1 cellular context compared by ENCODE assay signal in the genomic region with DNA sequence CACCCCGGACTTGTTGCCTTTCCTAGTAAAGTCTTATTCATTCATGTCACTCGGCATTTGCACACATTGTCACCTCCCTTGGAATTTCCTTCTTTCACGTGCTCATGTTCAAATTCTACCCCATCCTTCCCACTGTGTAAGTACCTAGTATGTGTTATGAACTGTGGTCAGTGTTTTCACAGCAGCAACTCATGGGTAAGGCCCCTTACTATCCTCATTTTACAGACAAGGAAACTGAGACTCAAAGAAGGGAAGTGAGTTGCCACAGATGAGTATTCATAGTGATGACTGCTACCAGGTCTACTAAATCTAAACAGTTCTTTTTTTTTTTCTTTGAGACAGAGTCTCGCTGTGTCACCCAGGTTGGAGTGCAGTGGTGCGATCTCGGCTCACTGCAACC.
TF ChIP-seq lines count a peak whose summit lies in the region.

No MANE protein-coding gene starts in this region.

TF ChIP-seq in GM12878, 131 proteins besides CTCF, POLR2A, EP300 and RAD21 (continued from another document and continues in another):
- TF ChIP-seq RCOR1 (conservative IDR thresholded peaks at IDR 0.05; ENCODE audit: low read depth, low read length) (no peak), IKZF2 (IDR thresholded peaks at IDR 0.05) (peak; percentile 67 to 69), MEF2A (IDR thresholded peaks at IDR 0.05; ENCODE audit: insufficient read depth, low read depth, low read length) (no peak), WRNIP1 (IDR thresholded peaks at IDR 0.05; ENCODE audit: borderline replicate concordance, low read depth, low read length) (no peak), POLR2AphosphoS2 (IDR thresholded peaks at IDR 0.05; ENCODE audit: low read depth, low read length) (no peak), HDAC6 (IDR thresholded peaks at IDR 0.05; ENCODE audit: unreplicated experiment) (no peak), SPI1 (IDR thresholded peaks at IDR 0.05; ENCODE audit: borderline replicate concordance, insufficient read depth, low read depth, low read length) (peak; percentile 88), NBN (IDR thresholded peaks at IDR 0.05) (0 out of 2 replicates have a peak, but pooled peaks have one; percentile 43), MYC (IDR thresholded peaks at IDR 0.05; ENCODE audit: insufficient read depth, insufficient read length, insufficient replicate concordance, low read length, severe bottlenecking) (no peak), NR2C2 (IDR thresholded peaks at IDR 0.05; ENCODE audit: borderline replicate concordance, control insufficient read depth, insufficient read length, low read depth) (no peak), PML (IDR thresholded peaks at IDR 0.05; ENCODE audit: low read length) (no peak), ETV6 (conservative IDR thresholded peaks at IDR 0.05 in 1 of 2, IDR thresholded peaks at IDR 0.05 in 1 of 2; ENCODE audit: borderline replicate concordance in 1 of 2, low read depth in 1 of 2) (peak in 1 of 2 experiments; percentile 59; a peak in 2 of 4 replicates), MXI1 (IDR thresholded peaks at IDR 0.05; ENCODE audit: low read depth, low read length) (no peak), ZZZ3 (IDR thresholded peaks at IDR 0.05; ENCODE audit: control insufficient read depth, insufficient read length, low read depth) (no peak), GABPA (IDR thresholded peaks at IDR 0.05; ENCODE audit: low read depth) (no peak), JUND (IDR thresholded peaks at IDR 0.05; ENCODE audit: low read depth, low read length) (no peak), EED (IDR thresholded peaks at IDR 0.05; ENCODE audit: low read depth) (no peak), ZNF207 (IDR thresholded peaks at IDR 0.05; ENCODE audit: borderline replicate concordance) (no peak), RUNX3 (IDR thresholded peaks at IDR 0.05; ENCODE audit: low read length) (peak; percentile 58; the same call in 1 of the 2 replicates), CEBPB (IDR thresholded peaks at IDR 0.05; ENCODE audit: borderline replicate concordance in 1 of 2, low read depth in 2 of 2, low read length in 2 of 2) (no peak), LARP7 (IDR thresholded peaks at IDR 0.05) (no peak), PAX8 (IDR thresholded peaks at IDR 0.05) (no peak), MTA2 (IDR thresholded peaks at IDR 0.05; ENCODE audit: low read depth) (peak; percentile 50), BCL11A (IDR thresholded peaks at IDR 0.05; ENCODE audit: low read depth, low read length) (no peak), EZH2 (IDR thresholded peaks at IDR 0.05; ENCODE audit: borderline replicate concordance, control insufficient read depth, low read depth, low read length) (no peak), ZBED1 (IDR thresholded peaks at IDR 0.05; ENCODE audit: borderline replicate concordance) (no peak), CBFB (IDR thresholded peaks at IDR 0.05; ENCODE audit: low read depth) (no peak), MEF2B (IDR thresholded peaks at IDR 0.05; ENCODE audit: partially characterized antibody, poor library complexity, severe bottlenecking) (no peak), TCF3 (IDR thresholded peaks at IDR 0.05; ENCODE audit: borderline replicate concordance, insufficient read depth, low read depth, low read length) (no peak), NR2F1 (conservative IDR thresholded peaks at IDR 0.05) (0 out of 2 replicates have a peak, but pooled peaks have one; percentile 58), TCF7 (IDR thresholded peaks at IDR 0.05; ENCODE audit: borderline replicate concordance) (no peak), FOS (IDR thresholded peaks at IDR 0.05; ENCODE audit: borderline replicate concordance, extremely low read depth, insufficient read length) (no peak), IKZF1 (conservative IDR thresholded peaks at IDR 0.05) (peak; percentile 56), BACH1 (IDR thresholded peaks at IDR 0.05; ENCODE audit: borderline replicate concordance) (no peak), RB1 (IDR thresholded peaks at IDR 0.05; ENCODE audit: borderline replicate concordance) (no peak), STAT1 (conservative IDR thresholded peaks at IDR 0.05) (no peak), SMAD1 (IDR thresholded peaks at IDR 0.05; ENCODE audit: low read depth, partially characterized antibody) (no peak)
- TF ChIP-seq, protein P1, sequence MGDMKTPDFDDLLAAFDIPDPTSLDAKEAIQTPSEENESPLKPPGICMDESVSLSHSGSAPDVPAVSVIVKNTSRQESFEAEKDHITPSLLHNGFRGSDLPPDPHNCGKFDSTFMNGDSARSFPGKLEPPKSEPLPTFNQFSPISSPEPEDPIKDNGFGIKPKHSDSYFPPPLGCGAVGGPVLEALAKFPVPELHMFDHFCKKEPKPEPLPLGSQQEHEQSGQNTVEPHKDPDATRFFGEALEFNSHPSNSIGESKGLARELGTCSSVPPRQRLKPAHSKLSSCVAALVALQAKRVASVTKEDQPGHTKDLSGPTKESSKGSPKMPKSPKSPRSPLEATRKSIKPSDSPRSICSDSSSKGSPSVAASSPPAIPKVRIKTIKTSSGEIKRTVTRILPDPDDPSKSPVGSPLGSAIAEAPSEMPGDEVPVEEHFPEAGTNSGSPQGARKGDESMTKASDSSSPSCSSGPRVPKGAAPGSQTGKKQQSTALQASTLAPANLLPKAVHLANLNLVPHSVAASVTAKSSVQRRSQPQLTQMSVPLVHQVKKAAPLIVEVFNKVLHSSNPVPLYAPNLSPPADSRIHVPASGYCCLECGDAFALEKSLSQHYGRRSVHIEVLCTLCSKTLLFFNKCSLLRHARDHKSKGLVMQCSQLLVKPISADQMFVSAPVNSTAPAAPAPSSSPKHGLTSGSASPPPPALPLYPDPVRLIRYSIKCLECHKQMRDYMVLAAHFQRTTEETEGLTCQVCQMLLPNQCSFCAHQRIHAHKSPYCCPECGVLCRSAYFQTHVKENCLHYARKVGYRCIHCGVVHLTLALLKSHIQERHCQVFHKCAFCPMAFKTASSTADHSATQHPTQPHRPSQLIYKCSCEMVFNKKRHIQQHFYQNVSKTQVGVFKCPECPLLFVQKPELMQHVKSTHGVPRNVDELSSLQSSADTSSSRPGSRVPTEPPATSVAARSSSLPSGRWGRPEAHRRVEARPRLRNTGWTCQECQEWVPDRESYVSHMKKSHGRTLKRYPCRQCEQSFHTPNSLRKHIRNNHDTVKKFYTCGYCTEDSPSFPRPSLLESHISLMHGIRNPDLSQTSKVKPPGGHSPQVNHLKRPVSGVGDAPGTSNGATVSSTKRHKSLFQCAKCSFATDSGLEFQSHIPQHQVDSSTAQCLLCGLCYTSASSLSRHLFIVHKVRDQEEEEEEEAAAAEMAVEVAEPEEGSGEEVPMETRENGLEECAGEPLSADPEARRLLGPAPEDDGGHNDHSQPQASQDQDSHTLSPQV (IDR thresholded peaks at IDR 0.05): no peak
- TF ChIP-seq, protein P2, sequence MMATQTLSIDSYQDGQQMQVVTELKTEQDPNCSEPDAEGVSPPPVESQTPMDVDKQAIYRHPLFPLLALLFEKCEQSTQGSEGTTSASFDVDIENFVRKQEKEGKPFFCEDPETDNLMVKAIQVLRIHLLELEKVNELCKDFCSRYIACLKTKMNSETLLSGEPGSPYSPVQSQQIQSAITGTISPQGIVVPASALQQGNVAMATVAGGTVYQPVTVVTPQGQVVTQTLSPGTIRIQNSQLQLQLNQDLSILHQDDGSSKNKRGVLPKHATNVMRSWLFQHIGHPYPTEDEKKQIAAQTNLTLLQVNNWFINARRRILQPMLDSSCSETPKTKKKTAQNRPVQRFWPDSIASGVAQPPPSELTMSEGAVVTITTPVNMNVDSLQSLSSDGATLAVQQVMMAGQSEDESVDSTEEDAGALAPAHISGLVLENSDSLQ (IDR thresholded peaks at IDR 0.05): no peak
- TF ChIP-seq, protein P3, sequence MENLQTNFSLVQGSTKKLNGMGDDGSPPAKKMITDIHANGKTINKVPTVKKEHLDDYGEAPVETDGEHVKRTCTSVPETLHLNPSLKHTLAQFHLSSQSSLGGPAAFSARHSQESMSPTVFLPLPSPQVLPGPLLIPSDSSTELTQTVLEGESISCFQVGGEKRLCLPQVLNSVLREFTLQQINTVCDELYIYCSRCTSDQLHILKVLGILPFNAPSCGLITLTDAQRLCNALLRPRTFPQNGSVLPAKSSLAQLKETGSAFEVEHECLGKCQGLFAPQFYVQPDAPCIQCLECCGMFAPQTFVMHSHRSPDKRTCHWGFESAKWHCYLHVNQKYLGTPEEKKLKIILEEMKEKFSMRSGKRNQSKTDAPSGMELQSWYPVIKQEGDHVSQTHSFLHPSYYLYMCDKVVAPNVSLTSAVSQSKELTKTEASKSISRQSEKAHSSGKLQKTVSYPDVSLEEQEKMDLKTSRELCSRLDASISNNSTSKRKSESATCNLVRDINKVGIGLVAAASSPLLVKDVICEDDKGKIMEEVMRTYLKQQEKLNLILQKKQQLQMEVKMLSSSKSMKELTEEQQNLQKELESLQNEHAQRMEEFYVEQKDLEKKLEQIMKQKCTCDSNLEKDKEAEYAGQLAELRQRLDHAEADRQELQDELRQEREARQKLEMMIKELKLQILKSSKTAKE (IDR thresholded peaks at IDR 0.05; ENCODE audit: low read depth, poor library complexity, severe bottlenecking): peak; percentile 32
- TF ChIP-seq, protein P4, sequence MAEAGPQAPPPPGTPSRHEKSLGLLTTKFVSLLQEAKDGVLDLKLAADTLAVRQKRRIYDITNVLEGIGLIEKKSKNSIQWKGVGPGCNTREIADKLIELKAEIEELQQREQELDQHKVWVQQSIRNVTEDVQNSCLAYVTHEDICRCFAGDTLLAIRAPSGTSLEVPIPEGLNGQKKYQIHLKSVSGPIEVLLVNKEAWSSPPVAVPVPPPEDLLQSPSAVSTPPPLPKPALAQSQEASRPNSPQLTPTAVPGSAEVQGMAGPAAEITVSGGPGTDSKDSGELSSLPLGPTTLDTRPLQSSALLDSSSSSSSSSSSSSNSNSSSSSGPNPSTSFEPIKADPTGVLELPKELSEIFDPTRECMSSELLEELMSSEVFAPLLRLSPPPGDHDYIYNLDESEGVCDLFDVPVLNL (IDR thresholded peaks at IDR 0.05; ENCODE audit: low read depth, low read length): no peak
- TF ChIP-seq, protein P5, sequence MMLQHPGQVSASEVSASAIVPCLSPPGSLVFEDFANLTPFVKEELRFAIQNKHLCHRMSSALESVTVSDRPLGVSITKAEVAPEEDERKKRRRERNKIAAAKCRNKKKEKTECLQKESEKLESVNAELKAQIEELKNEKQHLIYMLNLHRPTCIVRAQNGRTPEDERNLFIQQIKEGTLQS (IDR thresholded peaks at IDR 0.05; ENCODE audit: borderline replicate concordance, extremely low read depth, low read depth, low read length): no peak
- TF ChIP-seq, protein P6, sequence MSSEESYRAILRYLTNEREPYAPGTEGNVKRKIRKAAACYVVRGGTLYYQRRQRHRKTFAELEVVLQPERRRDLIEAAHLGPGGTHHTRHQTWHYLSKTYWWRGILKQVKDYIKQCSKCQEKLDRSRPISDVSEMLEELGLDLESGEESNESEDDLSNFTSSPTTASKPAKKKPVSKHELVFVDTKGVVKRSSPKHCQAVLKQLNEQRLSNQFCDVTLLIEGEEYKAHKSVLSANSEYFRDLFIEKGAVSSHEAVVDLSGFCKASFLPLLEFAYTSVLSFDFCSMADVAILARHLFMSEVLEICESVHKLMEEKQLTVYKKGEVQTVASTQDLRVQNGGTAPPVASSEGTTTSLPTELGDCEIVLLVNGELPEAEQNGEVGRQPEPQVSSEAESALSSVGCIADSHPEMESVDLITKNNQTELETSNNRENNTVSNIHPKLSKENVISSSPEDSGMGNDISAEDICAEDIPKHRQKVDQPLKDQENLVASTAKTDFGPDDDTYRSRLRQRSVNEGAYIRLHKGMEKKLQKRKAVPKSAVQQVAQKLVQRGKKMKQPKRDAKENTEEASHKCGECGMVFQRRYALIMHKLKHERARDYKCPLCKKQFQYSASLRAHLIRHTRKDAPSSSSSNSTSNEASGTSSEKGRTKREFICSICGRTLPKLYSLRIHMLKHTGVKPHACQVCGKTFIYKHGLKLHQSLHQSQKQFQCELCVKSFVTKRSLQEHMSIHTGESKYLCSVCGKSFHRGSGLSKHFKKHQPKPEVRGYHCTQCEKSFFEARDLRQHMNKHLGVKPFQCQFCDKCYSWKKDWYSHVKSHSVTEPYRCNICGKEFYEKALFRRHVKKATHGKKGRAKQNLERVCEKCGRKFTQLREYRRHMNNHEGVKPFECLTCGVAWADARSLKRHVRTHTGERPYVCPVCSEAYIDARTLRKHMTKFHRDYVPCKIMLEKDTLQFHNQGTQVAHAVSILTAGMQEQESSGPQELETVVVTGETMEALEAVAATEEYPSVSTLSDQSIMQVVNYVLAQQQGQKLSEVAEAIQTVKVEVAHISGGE (CRISPR knock-in tag; IDR thresholded peaks at IDR 0.05): no peak
- TF ChIP-seq, protein P7, sequence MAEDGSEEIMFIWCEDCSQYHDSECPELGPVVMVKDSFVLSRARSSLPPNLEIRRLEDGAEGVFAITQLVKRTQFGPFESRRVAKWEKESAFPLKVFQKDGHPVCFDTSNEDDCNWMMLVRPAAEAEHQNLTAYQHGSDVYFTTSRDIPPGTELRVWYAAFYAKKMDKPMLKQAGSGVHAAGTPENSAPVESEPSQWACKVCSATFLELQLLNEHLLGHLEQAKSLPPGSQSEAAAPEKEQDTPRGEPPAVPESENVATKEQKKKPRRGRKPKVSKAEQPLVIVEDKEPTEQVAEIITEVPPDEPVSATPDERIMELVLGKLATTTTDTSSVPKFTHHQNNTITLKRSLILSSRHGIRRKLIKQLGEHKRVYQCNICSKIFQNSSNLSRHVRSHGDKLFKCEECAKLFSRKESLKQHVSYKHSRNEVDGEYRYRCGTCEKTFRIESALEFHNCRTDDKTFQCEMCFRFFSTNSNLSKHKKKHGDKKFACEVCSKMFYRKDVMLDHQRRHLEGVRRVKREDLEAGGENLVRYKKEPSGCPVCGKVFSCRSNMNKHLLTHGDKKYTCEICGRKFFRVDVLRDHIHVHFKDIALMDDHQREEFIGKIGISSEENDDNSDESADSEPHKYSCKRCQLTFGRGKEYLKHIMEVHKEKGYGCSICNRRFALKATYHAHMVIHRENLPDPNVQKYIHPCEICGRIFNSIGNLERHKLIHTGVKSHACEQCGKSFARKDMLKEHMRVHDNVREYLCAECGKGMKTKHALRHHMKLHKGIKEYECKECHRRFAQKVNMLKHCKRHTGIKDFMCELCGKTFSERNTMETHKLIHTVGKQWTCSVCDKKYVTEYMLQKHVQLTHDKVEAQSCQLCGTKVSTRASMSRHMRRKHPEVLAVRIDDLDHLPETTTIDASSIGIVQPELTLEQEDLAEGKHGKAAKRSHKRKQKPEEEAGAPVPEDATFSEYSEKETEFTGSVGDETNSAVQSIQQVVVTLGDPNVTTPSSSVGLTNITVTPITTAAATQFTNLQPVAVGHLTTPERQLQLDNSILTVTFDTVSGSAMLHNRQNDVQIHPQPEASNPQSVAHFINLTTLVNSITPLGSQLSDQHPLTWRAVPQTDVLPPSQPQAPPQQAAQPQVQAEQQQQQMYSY (CRISPR knock-in tag; IDR thresholded peaks at IDR 0.05): no peak
